8 cellular contexts compared by ENCODE assay signal in the genomic region with DNA sequence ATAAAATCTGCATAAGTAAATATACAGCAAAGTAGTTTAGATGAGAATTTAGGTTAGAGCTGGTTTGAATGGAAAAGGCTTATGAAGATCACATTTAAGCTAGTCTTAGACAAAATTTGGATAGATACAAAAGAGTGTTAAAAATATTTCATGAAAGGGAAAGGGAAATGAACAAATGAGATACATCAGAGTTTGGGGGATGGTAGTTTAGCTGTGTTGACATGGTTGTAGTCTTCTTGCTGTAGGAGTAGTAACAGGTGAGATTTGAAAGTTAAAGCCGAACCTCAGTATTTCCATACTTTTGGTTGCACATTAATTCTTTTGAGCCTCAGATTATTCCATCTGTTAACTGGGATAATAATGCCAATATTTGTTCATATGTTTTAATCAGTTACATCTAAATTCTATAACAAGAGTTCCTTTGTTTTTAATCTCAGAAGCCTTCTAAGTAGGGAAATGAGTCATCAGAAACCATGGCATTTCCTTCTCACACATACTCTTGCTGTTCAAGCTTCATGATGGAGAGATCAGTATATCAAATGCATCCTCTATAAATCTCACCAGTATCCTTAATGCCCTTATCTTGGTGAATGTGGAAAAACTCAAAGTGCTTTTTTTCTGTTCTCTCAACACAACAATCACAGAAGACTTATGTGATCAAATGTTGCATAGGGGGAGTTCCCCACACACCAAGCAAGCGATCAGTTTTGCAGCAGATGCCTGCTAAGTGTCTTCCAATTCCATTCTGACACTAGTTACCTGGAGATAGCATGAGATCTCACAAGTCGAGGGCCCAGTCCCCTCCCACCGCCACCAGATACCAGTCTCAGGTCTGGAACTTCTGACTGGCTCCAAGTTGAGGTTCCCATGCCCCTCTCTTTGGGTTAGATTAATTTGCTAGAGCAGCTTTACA.
A peak's percentile ranks its signal among the peaks of the same experiment; 100 is the strongest.
DNase-seq lines count a peak whose midpoint lies in the region; ATAC-seq, FAIRE-seq and TF ChIP-seq lines count a peak whose summit lies in the region.

No MANE protein-coding gene starts in this region.

- peak; percentile 87 for FAIRE-seq in GM19239 (lab: Jason Lieb, UNC)

- H3K27ac ChIP-seq in brain microvascular endothelial cell = peak overlapping the region; percentile 38
- no peak overlapping the region for H3K27ac ChIP-seq in lower lobe of right lung

- intact Hi-C loops in lower lobe of right lung (cut with DNase I) = no loop called here

- peaks cover 34% of the 10 kb centered on the region for H3K4me1 ChIP-seq in lower lobe of right lung

- H3K27me3 ChIP-seq in brain microvascular endothelial cell (replicated peaks) (no peaks in the 10 kb centered on the region), lower lobe of right lung (ENCODE audit: low read depth) (no peaks in the 10 kb centered on the region)

- ATAC-seq in HG03565 (IDR thresholded peaks at IDR 0.05; ENCODE audit: unreplicated experiment) (peak; percentile 53), lower lobe of right lung (no peak)

- H3K9me3 ChIP-seq in lower lobe of right lung = no peaks in the 10 kb centered on the region

- H3K4me3 ChIP-seq in AG10803 (ENCODE audit: low read length) (no peak overlapping the region), brain microvascular endothelial cell (ENCODE audit: low read depth, low read length) (no peak overlapping the region), lower lobe of right lung (no peak overlapping the region)

- DNase-seq in AG10803 (ENCODE audit: low read depth) (peak; percentile 46), GM19239 (ENCODE audit: insufficient read length, low spot score) (no peak), brain microvascular endothelial cell (peak; percentile 41), putamen (ENCODE audit: low spot score) (no peak), NCI-H82 (lab: John Stamatoyannopoulos, UW) (no peak), erythroblast (lab: John Stamatoyannopoulos, UW) (no peak), lower lobe of right lung (no peak)

- in situ Hi-C loops in brain microvascular endothelial cell (cut with HindIII; ENCODE audit: low pct_ligation_motif_present, low sequenced_read_pairs) = no loop called here

- no peaks in the 10 kb centered on the region for H3K36me3 ChIP-seq in brain microvascular endothelial cell (replicated peaks)
- H3K36me3 ChIP-seq in lower lobe of right lung = no peaks in the 10 kb centered on the region

- TF ChIP-seq CTCF in AG10803 (conservative IDR thresholded peaks at IDR 0.05; ENCODE audit: low read length) (no peak), brain microvascular endothelial cell (IDR thresholded peaks at IDR 0.05; ENCODE audit: low read depth, low read length, missing control alignments) (no peak), lower lobe of right lung (IDR thresholded peaks at IDR 0.05) (no peak)

- no peak for TF ChIP-seq POLR2A in erythroblast (IDR thresholded peaks at IDR 0.05; ENCODE audit: low read length)

Comparison
In these comparisons a context has a peak if more than half of its experiments do, and no peak if none do; other contexts are left out.
1. DNase-seq: peak in AG10803 (single experiment) and brain microvascular endothelial cell (single experiment); none in GM19239 (single experiment), putamen (single experiment), NCI-H82 (single experiment), erythroblast (0 of 2) and lower lobe of right lung (single experiment).